In the genomic region with DNA sequence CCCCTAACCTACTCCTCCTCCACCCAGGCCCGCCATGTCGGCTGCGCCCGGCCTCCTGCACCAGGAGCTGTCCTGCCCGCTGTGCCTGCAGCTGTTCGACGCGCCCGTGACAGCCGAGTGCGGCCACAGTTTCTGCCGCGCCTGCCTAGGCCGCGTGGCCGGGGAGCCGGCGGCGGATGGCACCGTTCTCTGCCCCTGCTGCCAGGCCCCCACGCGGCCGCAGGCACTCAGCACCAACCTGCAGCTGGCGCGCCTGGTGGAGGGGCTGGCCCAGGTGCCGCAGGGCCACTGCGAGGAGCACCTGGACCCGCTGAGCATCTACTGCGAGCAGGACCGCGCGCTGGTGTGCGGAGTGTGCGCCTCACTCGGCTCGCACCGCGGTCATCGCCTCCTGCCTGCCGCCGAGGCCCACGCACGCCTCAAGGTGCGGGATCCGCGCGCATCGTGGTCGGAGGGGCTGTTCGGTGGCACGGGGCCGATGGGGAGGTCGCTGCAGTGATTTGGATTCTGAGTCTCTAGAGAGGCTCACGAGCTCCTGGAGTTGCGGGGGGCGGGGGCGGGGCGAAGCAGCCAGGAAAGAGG, we compare ENCODE assay signal across 10 cellular contexts. TPM values are rescaled to one million over a fixed set of nuclear protein-coding genes. Genes with fewer than 3 reads are reported as not detected.
DNase-seq lines count a peak whose midpoint lies in the region; ATAC-seq, FAIRE-seq and TF ChIP-seq lines count a peak whose summit lies in the region.
"Had no signal": no experiment of that assay in that cellular context is flagged by ENCODE, and none has a peak within 500 bp of the region (broad histone marks: within the 10 kb centered on the region; RNA-seq: fewer than 3 reads in every experiment).

No MANE protein-coding gene starts in this region.

- no peaks in the 10 kb centered on the region for H3K79me2 ChIP-seq in Karpas-422 (ENCODE audit: low read length)

- no peak for TF ChIP-seq CTCF in foreskin fibroblast (IDR thresholded peaks at IDR 0.05; ENCODE audit: low read depth, low read length)
- TF ChIP-seq CTCF in pancreas (IDR thresholded peaks at IDR 0.05): no peak

- H3K27me3 ChIP-seq in pancreas (peaks cover 0 to 18% (median 3%) of the 10 kb centered on the region in 4 donors), Karpas-422 (ENCODE audit: low read length) (no peaks in the 10 kb centered on the region)

- no peak overlapping the region for H3K4me2 ChIP-seq in Karpas-422 (ENCODE audit: low read depth, low read length, poor library complexity, severe bottlenecking)

- ATAC-seq in SK-N-SH treated with all-trans-retinoic acid at 6 μM for 48 hours: peak; percentile 39
- ATAC-seq in pancreas: peak in 3 of 4 donors; percentile 9 to 36 (median 10)

- no peaks in the 10 kb centered on the region for H3K36me3 ChIP-seq in pancreas
- no peaks in the 10 kb centered on the region for H3K36me3 ChIP-seq in Karpas-422 (ENCODE audit: insufficient read depth, low read length)
- H3K36me3 ChIP-seq: SJSA1 had no signal

- intact Hi-C loops in pancreas (cut with DNase I): no loop called here

- H4K20me1 ChIP-seq in Karpas-422 (ENCODE audit: insufficient read depth, low read depth, low read length): no peaks in the 10 kb centered on the region

- H3K9ac ChIP-seq in Karpas-422 (ENCODE audit: low read length): no peak overlapping the region

- H3K27ac ChIP-seq in pancreas: no peak overlapping the region
- no peak overlapping the region for H3K27ac ChIP-seq in Karpas-422 (ENCODE audit: low read length)
- H3K27ac ChIP-seq: SJSA1 had no signal

- H3K9me3 ChIP-seq in pancreas (no peaks in the 10 kb centered on the region), Karpas-422 (ENCODE audit: low read length) (no peaks in the 10 kb centered on the region)
- H3K9me3 ChIP-seq: SJSA1 had no signal

- H3K9me2 ChIP-seq in Karpas-422 (replicated peaks; ENCODE audit: insufficient read depth, low read length): no peaks in the 10 kb centered on the region

- H3K4me1 ChIP-seq in pancreas: peaks cover 15 to 17% (median 16%) of the 10 kb centered on the region in 3 donors
- peaks cover 10% of the 10 kb centered on the region for H3K4me1 ChIP-seq in Karpas-422 (ENCODE audit: low read length)

- H2AFZ ChIP-seq in Karpas-422 (ENCODE audit: low read length): no peak overlapping the region

- DNase-seq in COLO668 (lab: John Stamatoyannopoulos, UW; ENCODE audit: unreplicated experiment): peak; percentile 83
- no peak for DNase-seq in foreskin fibroblast
- DNase-seq in pancreas: peak in 1 of 6 donors; percentile 66
- DNase-seq in kidney tubule cell (ENCODE audit: low spot score): no peak
- no peak for DNase-seq in HuH-7 (ENCODE audit: low spot score)
- no peak for DNase-seq in H4 (ENCODE audit: low spot score)
- DNase-seq in Karpas-422: no peak

- FAIRE-seq in pancreas (lab: Jason Lieb, UNC): no peak

- H3K4me3 ChIP-seq in foreskin fibroblast (ENCODE audit: low read depth in 1 of 2, low read length in 2 of 2): peak overlapping the region; percentile 45 to 49
- H3K4me3 ChIP-seq in pancreas: peak overlapping the region in 3 of 4 donors; percentile 28 to 59 (median 44)
- H3K4me3 ChIP-seq in Karpas-422 (ENCODE audit: low read length): no peak overlapping the region

- 7 to 10% methylated on average over 47 to 58 of the region's 58 CpGs for WGBS in pancreas, 2 donors

TF ChIP-seq in SK-N-SH treated with all-trans-retinoic acid at 6 μM for 48 hours, 23 proteins besides CTCF, POLR2A, EP300 and RAD21:
- TF ChIP-seq, protein P1, sequence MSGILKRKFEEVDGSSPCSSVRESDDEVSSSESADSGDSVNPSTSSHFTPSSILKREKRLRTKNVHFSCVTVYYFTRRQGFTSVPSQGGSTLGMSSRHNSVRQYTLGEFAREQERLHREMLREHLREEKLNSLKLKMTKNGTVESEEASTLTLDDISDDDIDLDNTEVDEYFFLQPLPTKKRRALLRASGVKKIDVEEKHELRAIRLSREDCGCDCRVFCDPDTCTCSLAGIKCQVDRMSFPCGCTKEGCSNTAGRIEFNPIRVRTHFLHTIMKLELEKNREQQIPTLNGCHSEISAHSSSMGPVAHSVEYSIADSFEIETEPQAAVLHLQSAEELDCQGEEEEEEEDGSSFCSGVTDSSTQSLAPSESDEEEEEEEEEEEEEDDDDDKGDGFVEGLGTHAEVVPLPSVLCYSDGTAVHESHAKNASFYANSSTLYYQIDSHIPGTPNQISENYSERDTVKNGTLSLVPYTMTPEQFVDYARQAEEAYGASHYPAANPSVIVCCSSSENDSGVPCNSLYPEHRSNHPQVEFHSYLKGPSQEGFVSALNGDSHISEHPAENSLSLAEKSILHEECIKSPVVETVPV (CRISPR knock-in tag; IDR thresholded peaks at IDR 0.05): no peak
- TF ChIP-seq ZNF8 (CRISPR knock-in tag; IDR thresholded peaks at IDR 0.05): no peak
- TF ChIP-seq ISL1 (CRISPR knock-in tag; IDR thresholded peaks at IDR 0.05): no peak
- no peak for TF ChIP-seq ZNF70 (CRISPR knock-in tag; IDR thresholded peaks at IDR 0.05)
- no peak for TF ChIP-seq TCF4 (CRISPR knock-in tag; IDR thresholded peaks at IDR 0.05; ENCODE audit: borderline replicate concordance)
- TF ChIP-seq ARNTL (CRISPR knock-in tag; IDR thresholded peaks at IDR 0.05; ENCODE audit: borderline replicate concordance, low read depth): no peak
- no peak for TF ChIP-seq ZNF565 (CRISPR knock-in tag; conservative IDR thresholded peaks at IDR 0.05; ENCODE audit: low read depth)
- no peak for TF ChIP-seq BACH2 (CRISPR knock-in tag; IDR thresholded peaks at IDR 0.05; ENCODE audit: borderline replicate concordance)
- no peak for TF ChIP-seq POU6F1 (CRISPR knock-in tag; IDR thresholded peaks at IDR 0.05; ENCODE audit: borderline replicate concordance, low read depth)
- no peak for TF ChIP-seq PATZ1 (CRISPR knock-in tag; IDR thresholded peaks at IDR 0.05; ENCODE audit: borderline replicate concordance)
- no peak for TF ChIP-seq TOX (CRISPR knock-in tag; IDR thresholded peaks at IDR 0.05; ENCODE audit: borderline replicate concordance)
- no peak for TF ChIP-seq ZFP3 (CRISPR knock-in tag; IDR thresholded peaks at IDR 0.05)
- TF ChIP-seq ZFP30 (CRISPR knock-in tag; IDR thresholded peaks at IDR 0.05): no peak
- TF ChIP-seq RARB (CRISPR knock-in tag; IDR thresholded peaks at IDR 0.05): no peak
- no peak for TF ChIP-seq GLIS3 (CRISPR knock-in tag; IDR thresholded peaks at IDR 0.05)
- TF ChIP-seq PPARA (CRISPR knock-in tag; IDR thresholded peaks at IDR 0.05; ENCODE audit: borderline replicate concordance): no peak
- TF ChIP-seq OSR1 (CRISPR knock-in tag; IDR thresholded peaks at IDR 0.05): no peak

RNA-seq across cellular contexts. Expression of gene TRIM72, which starts 0.9 kb away (rescaled TPM):
- total RNA-seq in pancreas: under 1 TPM in 1 of 6 donors, not detected in 5; 0.12 TPM
- polyA plus RNA-seq in pancreas: under 1 TPM; under 0.01 to 0.02 TPM
- not detected in 2 replicates for total RNA-seq in H4 (2014; rRNA removed; shearing (Covaris generic))
- total RNA-seq in Karpas-422 (2014; rRNA removed; shearing (Covaris generic); ENCODE audit: low replicate concordance): not detected in 2 replicates
- total RNA-seq: kidney epithelial cell, SJSA1 had no signal

RNA-seq across cellular contexts. Expression of gene PYDC1, which starts 2.1 kb away (rescaled TPM):
- not detected for total RNA-seq in pancreas
- polyA plus RNA-seq in pancreas: not detected
- total RNA-seq in H4 (2014; rRNA removed; shearing (Covaris generic)): not detected in 2 replicates
- not detected in 2 replicates for total RNA-seq in Karpas-422 (2014; rRNA removed; shearing (Covaris generic); ENCODE audit: low replicate concordance)
- total RNA-seq: kidney epithelial cell, SJSA1 had no signal

RNA-seq across cellular contexts. Expression of gene PYCARD, which starts 12.2 kb away (rescaled TPM):
- total RNA-seq in pancreas: 10 to 100 TPM in 2 of 6 donors, 1 to 10 TPM in 4; 3.3 to 27.3 (median 6.7) TPM
- polyA plus RNA-seq in pancreas: 10 to 100 TPM; 13.9 to 14.1 TPM
- not detected in 2 replicates for total RNA-seq in H4 (2014; rRNA removed; shearing (Covaris generic))
- total RNA-seq in Karpas-422 (2014; rRNA removed; shearing (Covaris generic); ENCODE audit: low replicate concordance): 78.0 and 206 TPM in 2 replicates

RNA-seq across cellular contexts. Expression of gene FUS, which starts 34.9 kb away (rescaled TPM):
- total RNA-seq in pancreas: 100 to 1,000 TPM in 3 of 6 donors, 10 to 100 TPM in 3; 69.4 to 134 (median 89.7) TPM
- polyA plus RNA-seq in pancreas: 100 to 1,000 TPM; 243 to 379 TPM
- total RNA-seq in H4 (2014; rRNA removed; shearing (Covaris generic)): 21.5 and 25.8 TPM in 2 replicates
- total RNA-seq in Karpas-422 (2014; rRNA removed; shearing (Covaris generic); ENCODE audit: low replicate concordance): 51.4 and 61.7 TPM in 2 replicates

RNA-seq across cellular contexts. Expression of gene ITGAM, which starts 45.0 kb away (rescaled TPM):
- 10 to 100 TPM in 1 of 6 donors, 1 to 10 TPM in 3, under 1 TPM in 2; 0.32 to 15.9 (median 2.3) TPM for total RNA-seq in pancreas
- polyA plus RNA-seq in pancreas: 1 to 10 TPM; 1.8 to 3.5 TPM
- 0.02 TPM in 2 replicates for total RNA-seq in H4 (2014; rRNA removed; shearing (Covaris generic))
- total RNA-seq in Karpas-422 (2014; rRNA removed; shearing (Covaris generic); ENCODE audit: low replicate concordance): not detected in 2 replicates
